ENCODE assay signal across 11 cellular contexts in genomic region chr15:74385442-74386132, GRCh38. TPM values are rescaled to one million over a fixed set of nuclear protein-coding genes. Genes with fewer than 3 reads are reported as not detected.
DNase-seq lines count a peak whose midpoint lies in the region; ATAC-seq and TF ChIP-seq lines count a peak whose summit lies in the region.
"Had no signal": no experiment of that assay in that cellular context is flagged by ENCODE, and none has a peak within 500 bp of the region (broad histone marks: within the 10 kb centered on the region; RNA-seq: fewer than 3 reads in every experiment).

No MANE protein-coding gene starts in this region.

- no peak for ATAC-seq in HG03457 (IDR thresholded peaks at IDR 0.05; ENCODE audit: unreplicated experiment)

- no CpG with 5 or more reads among the region's 9 CpGs for WGBS in trophoblast cell (ENCODE audit: extremely low coverage, insufficient coverage, insufficient read length)

- H3K79me2 ChIP-seq in OCI-LY3 (ENCODE audit: low read length) (peaks cover 23% of the 10 kb centered on the region), trophoblast cell (ENCODE audit: control insufficient read depth, insufficient read depth, low read length, poor library complexity) (peaks cover 15% of the 10 kb centered on the region)

- peak overlapping the region; percentile 89 for H3K27ac ChIP-seq in OCI-LY3 (ENCODE audit: low read length)
- H3K27ac ChIP-seq in trophoblast cell (ENCODE audit: low read depth, low read length): no peak overlapping the region

- peak overlapping the region; percentile 27 for H4K8ac ChIP-seq in trophoblast cell (ENCODE audit: low read depth, low read length)

- peak overlapping the region; percentile 65 for H2AK5ac ChIP-seq in trophoblast cell (ENCODE audit: low read length)

- DNase-seq in T-helper 2 cell treated with Interferon-gamma antibody and Interleukin-4, amounts not matched to agents 5 μg/mL and 100 μg/mL, for 36 hours (ENCODE audit: low spot score): no peak
- DNase-seq in T-helper 2 cell: no peak
- peak; percentile 44 for DNase-seq in endothelial cell (ENCODE audit: low spot score)
- DNase-seq in trophoblast cell: no peak
- DNase-seq in HK-2 (ENCODE audit: unreplicated experiment): no peak
- DNase-seq in NCI-H2196 treated with DMSO at 0.1 percent for 48 hours (lab: John Stamatoyannopoulos, UW; ENCODE audit: unreplicated experiment): no peak
- DNase-seq: DND-41, foreskin melanocyte had no signal

- H3K27me3 ChIP-seq in OCI-LY3 (ENCODE audit: low read depth, low read length) (no peaks in the 10 kb centered on the region), trophoblast cell (ENCODE audit: insufficient read depth, low read length) (no peaks in the 10 kb centered on the region)

- H2AFZ ChIP-seq in OCI-LY3 (ENCODE audit: low read depth, low read length): no peak overlapping the region
- peak overlapping the region; percentile 23 for H2AFZ ChIP-seq in trophoblast cell (ENCODE audit: insufficient read depth, low read length, poor library complexity)

- H2BK120ac ChIP-seq in trophoblast cell (ENCODE audit: insufficient read depth, low read length, poor library complexity): peak overlapping the region; percentile 96

- H3K14ac ChIP-seq in trophoblast cell (ENCODE audit: low read length): peak overlapping the region; percentile 94

- no peak overlapping the region for H3K23ac ChIP-seq in trophoblast cell (ENCODE audit: low read length)

- peak overlapping the region; percentile 86 for H2BK12ac ChIP-seq in trophoblast cell (ENCODE audit: low read length)

- H3K27ac Mint-ChIP-seq in T-helper 2 cell treated with Interferon-gamma antibody and Interleukin-4, amounts not matched to agents 5 μg/mL and 100 μg/mL, for 36 hours: peak overlapping the region; percentile 88
- peak overlapping the region; percentile 67 for H3K27ac Mint-ChIP-seq in endothelial cell (ENCODE audit: unreplicated experiment)

- H4K91ac ChIP-seq in trophoblast cell (ENCODE audit: low read depth, low read length): peak overlapping the region; percentile 98

- H3K27me3 Mint-ChIP-seq in T-helper 2 cell treated with Interferon-gamma antibody and Interleukin-4, amounts not matched to agents 5 μg/mL and 100 μg/mL, for 36 hours (ENCODE audit: low read depth): no peaks in the 10 kb centered on the region
- peaks cover 6% of the 10 kb centered on the region for H3K27me3 Mint-ChIP-seq in endothelial cell (ENCODE audit: unreplicated experiment)

- H3K4me1 ChIP-seq in OCI-LY3 (ENCODE audit: low read length): peaks cover 96% of the 10 kb centered on the region
- peaks cover 63 to 70% of the 10 kb centered on the region in 2 experiments for H3K4me1 ChIP-seq in trophoblast cell (ENCODE audit: control insufficient read depth in 1 of 2, insufficient read depth in 2 of 2, low read length in 2 of 2)

- H3K4me2 ChIP-seq in OCI-LY3 (ENCODE audit: low read length): peak overlapping the region; percentile 79
- no peak overlapping the region for H3K4me2 ChIP-seq in trophoblast cell (ENCODE audit: low read length)

- H3K4ac ChIP-seq in trophoblast cell (ENCODE audit: low read depth, low read length): no peak overlapping the region

- H3K4me3 Mint-ChIP-seq in T-helper 2 cell treated with Interferon-gamma antibody and Interleukin-4, amounts not matched to agents 5 μg/mL and 100 μg/mL, for 36 hours: no peak overlapping the region
- H3K4me3 Mint-ChIP-seq in endothelial cell (ENCODE audit: unreplicated experiment): no peak overlapping the region

- H3K9me3 ChIP-seq in OCI-LY3 (ENCODE audit: insufficient read depth, low read length): no peaks in the 10 kb centered on the region
- H3K9me3 ChIP-seq in trophoblast cell (ENCODE audit: insufficient read depth, low read depth, low read length): no peaks in the 10 kb centered on the region

- H3K36me3 ChIP-seq in OCI-LY3 (replicated peaks; ENCODE audit: low read depth, low read length) (no peaks in the 10 kb centered on the region), trophoblast cell (ENCODE audit: control insufficient read depth in 1 of 2, insufficient read depth in 2 of 2, low read length in 2 of 2) (no peaks in the 10 kb centered on the region)

- peak overlapping the region; percentile 48 for H2BK5ac ChIP-seq in trophoblast cell (ENCODE audit: low read depth, low read length, poor library complexity)

- peaks cover 71% of the 10 kb centered on the region for H3K79me1 ChIP-seq in trophoblast cell (ENCODE audit: low read length)

- H4K20me1 ChIP-seq in OCI-LY3 (ENCODE audit: insufficient read depth, low read length): no peaks in the 10 kb centered on the region

- no peaks in the 10 kb centered on the region for H3K36me3 Mint-ChIP-seq in T-helper 2 cell treated with Interferon-gamma antibody and Interleukin-4, amounts not matched to agents 5 μg/mL and 100 μg/mL, for 36 hours (ENCODE audit: low read depth)
- no peaks in the 10 kb centered on the region for H3K36me3 Mint-ChIP-seq in endothelial cell (ENCODE audit: low read depth, unreplicated experiment)

- H3K9ac ChIP-seq in OCI-LY3 (ENCODE audit: low read length) (peak overlapping the region; percentile 89), trophoblast cell (ENCODE audit: low read length) (no peak overlapping the region)

- H3K4me1 Mint-ChIP-seq in T-helper 2 cell treated with Interferon-gamma antibody and Interleukin-4, amounts not matched to agents 5 μg/mL and 100 μg/mL, for 36 hours (ENCODE audit: low read depth): peaks cover 46% of the 10 kb centered on the region
- peaks cover 43% of the 10 kb centered on the region for H3K4me1 Mint-ChIP-seq in endothelial cell (ENCODE audit: unreplicated experiment)

- H3K18ac ChIP-seq in trophoblast cell (ENCODE audit: low read length): peak overlapping the region; percentile 50

- TF ChIP-seq CTCF in OCI-LY3 (IDR thresholded peaks at IDR 0.05; ENCODE audit: low read depth, low read length) (no peak), endothelial cell (IDR thresholded peaks at IDR 0.05; ENCODE audit: unreplicated experiment) (no peak)

- no peak overlapping the region for H4K12ac ChIP-seq in trophoblast cell (ENCODE audit: low read depth, low read length)

- H3K9me3 Mint-ChIP-seq in T-helper 2 cell treated with Interferon-gamma antibody and Interleukin-4, amounts not matched to agents 5 μg/mL and 100 μg/mL, for 36 hours: no peaks in the 10 kb centered on the region
- H3K9me3 Mint-ChIP-seq in endothelial cell (ENCODE audit: unreplicated experiment): no peaks in the 10 kb centered on the region

- H3K4me3 ChIP-seq in OCI-LY3 (ENCODE audit: low read length) (peak overlapping the region; percentile 42), trophoblast cell (ENCODE audit: low read depth, low read length) (no peak overlapping the region)

RNA-seq across cellular contexts. Expression of gene CYP11A1, which starts 18.1 kb away (rescaled TPM):
- total RNA-seq in endothelial cell (ENCODE audit: unreplicated experiment): 0.82 TPM
- polyA plus RNA-seq in trophoblast cell (2013): 217 and 235 TPM in 2 replicates
- total RNA-seq: bronchial epithelial cell had no signal

RNA-seq across cellular contexts. Expression of gene SEMA7A, which starts 48.2 kb away (rescaled TPM):
- 41.4 TPM for total RNA-seq in endothelial cell (ENCODE audit: unreplicated experiment)
- 135 and 149 TPM in 2 replicates for polyA plus RNA-seq in trophoblast cell (2013)
